ENCODE assay signal across 8 cellular contexts in the genomic region with DNA sequence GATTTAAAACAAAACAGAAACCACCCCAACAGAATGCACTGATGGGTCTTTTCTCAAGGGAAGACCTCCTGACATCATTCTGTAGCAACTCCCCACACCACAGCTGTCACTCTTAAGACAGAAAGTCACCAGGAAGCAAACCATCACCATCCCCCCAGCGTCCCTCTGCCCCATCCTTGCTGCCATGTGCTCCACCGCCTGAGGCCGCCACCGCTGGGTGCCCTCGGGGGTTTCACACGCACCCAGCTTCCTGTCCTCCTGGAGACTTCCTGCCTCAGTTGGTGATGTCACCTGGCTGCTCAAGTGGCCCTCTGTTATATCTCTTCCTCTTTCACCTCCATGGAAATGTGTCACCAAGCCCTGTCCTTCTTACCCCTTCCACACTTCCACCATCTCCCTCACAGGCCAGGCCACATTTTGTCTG.
A peak's percentile ranks its signal among the peaks of the same experiment; 100 is the strongest.
DNase-seq lines count a peak whose midpoint lies in the region; ATAC-seq, FAIRE-seq and TF ChIP-seq lines count a peak whose summit lies in the region.

No MANE protein-coding gene starts in this region.

- peaks cover 20 to 43% of the 10 kb centered on the region in 2 experiments; a peak in 4 of 5 replicates for H3K36me3 ChIP-seq in HepG2 (replicated peaks in 1 of 2; ENCODE audit: control insufficient read depth in 1 of 2, insufficient read depth in 2 of 2, low read length in 2 of 2)

- no peak overlapping the region for H3K27ac ChIP-seq in HepG2 (ENCODE audit: extremely low read length, insufficient read depth, low read length)

- no peak for TF ChIP-seq RAD21 in HepG2 (CRISPR knock-in tag; IDR thresholded peaks at IDR 0.05)

- ATAC-seq in GM19395 (IDR thresholded peaks at IDR 0.05; ENCODE audit: unreplicated experiment) (peak; percentile 83), HG03442 (IDR thresholded peaks at IDR 0.05; ENCODE audit: unreplicated experiment) (peak; percentile 76), HepG2 (no peak)

- TF ChIP-seq POLR2A in HepG2 (IDR thresholded peaks at IDR 0.05; ENCODE audit: insufficient read depth in 1 of 2, low read depth in 2 of 2, low read length in 2 of 2) = no peak

- no peak for TF ChIP-seq CTCF in HepG2 (CRISPR knock-in tag; IDR thresholded peaks at IDR 0.05)

- no peak overlapping the region for H3K4me3 ChIP-seq in HepG2 (replicated peaks in 1 of 3; ENCODE audit: insufficient read depth in 1 of 3, low read depth in 2 of 3, low read length in 3 of 3)

- H3K79me2 ChIP-seq in HepG2 (ENCODE audit: insufficient read depth, low read length) = no peaks in the 10 kb centered on the region

- POLR2A ChIA-PET in HepG2 (lab: Yijun Ruan, JAX) = no interaction called here

- no peak for TF ChIP-seq EP300 in HepG2 (IDR thresholded peaks at IDR 0.05; ENCODE audit: low read depth in 2 of 2, low read length in 2 of 2)
- TF ChIP-seq EP300 in HepG2 (CRISPR knock-in tag; IDR thresholded peaks at IDR 0.05; ENCODE audit: borderline replicate concordance) = no peak

- CTCF ChIA-PET in HepG2 (lab: Yijun Ruan, JAX; ENCODE audit: low intra/inter-chr PET ratio, low total read pairs) = no interaction called here

- intact Hi-C loops in HepG2 (cut with micrococcal nuclease; ENCODE audit: unreplicated experiment) = no loop called here

- no peaks in the 10 kb centered on the region for H4K20me1 ChIP-seq in HepG2 (ENCODE audit: insufficient read depth, low read length)

- no peak overlapping the region for H3K4me2 ChIP-seq in HepG2 (ENCODE audit: low read depth, low read length)

- in situ Hi-C loops in HepG2 (cut with HindIII; ENCODE audit: extremely low pct_ligation_motif_present, low pct_unique_long_range_greater_than_20kb) (no loop called here), G401 (cut with HindIII; ENCODE audit: low sequenced_read_pairs) (no loop called here)

- H2AFZ ChIP-seq in HepG2 (ENCODE audit: low read length) = no peak overlapping the region

- H3K9ac ChIP-seq in HepG2 (ENCODE audit: insufficient read depth, low read depth, low read length) = no peak overlapping the region

- BruUV-seq in HepG2 (replicated peaks; lab: Mats Ljungman, UMichigan) = no TSS peak

- no peaks in the 10 kb centered on the region for H3K27me3 ChIP-seq in HepG2 (ENCODE audit: control insufficient read depth in 1 of 2, insufficient read depth in 2 of 2, low read length in 2 of 2)

- WGBS in HepG2 (ENCODE audit: low lambda C conversion rate) = 95% methylated on average over 6 of the region's 6 CpGs

- no peaks in the 10 kb centered on the region for H3K9me3 ChIP-seq in HepG2 (ENCODE audit: low read length)

- FAIRE-seq in HepG2 (lab: Jason Lieb, UNC) = no peak

- peak; percentile 91 for DNase-seq in activated CD4-positive, alpha-beta T cell treated with anti-CD3 and anti-CD28 coated beads for 48 hours
- DNase-seq in HepG2 (ENCODE audit: low spot score) = no peak
- no peak for DNase-seq in retina
- DNase-seq in NCI-H82 treated with DMSO at 0.1 percent for 48 hours (lab: John Stamatoyannopoulos, UW; ENCODE audit: unreplicated experiment) = no peak
- no peak for DNase-seq in G401 (ENCODE audit: low spot score)
- DNase-seq in C1 segment of cervical spinal cord (lab: John Stamatoyannopoulos, UW) = no peak

- H3K4me1 ChIP-seq in HepG2 (ENCODE audit: insufficient read depth, low read length) = no peaks in the 10 kb centered on the region

TF ChIP-seq in HepG2, 621 proteins besides CTCF, POLR2A, EP300 and RAD21:
- TF ChIP-seq FOXC1 (CRISPR knock-in tag; IDR thresholded peaks at IDR 0.05; ENCODE audit: borderline replicate concordance) (no peak), CEBPB (IDR thresholded peaks at IDR 0.05; ENCODE audit: borderline replicate concordance, low read depth, low read length) (no peak)
- TF ChIP-seq, protein P1, sequence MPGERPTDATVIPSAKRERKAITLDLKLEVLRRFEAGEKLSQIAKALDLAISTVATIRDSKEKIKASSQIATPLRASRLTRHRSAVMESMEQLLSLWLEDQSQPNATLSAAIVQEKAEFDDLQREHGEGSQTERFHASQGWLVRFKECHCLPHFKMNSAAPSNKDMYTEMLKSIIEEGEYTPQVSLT (CRISPR knock-in tag; IDR thresholded peaks at IDR 0.05; ENCODE audit: borderline replicate concordance, low read depth) = no peak
- TF ChIP-seq, protein P2, sequence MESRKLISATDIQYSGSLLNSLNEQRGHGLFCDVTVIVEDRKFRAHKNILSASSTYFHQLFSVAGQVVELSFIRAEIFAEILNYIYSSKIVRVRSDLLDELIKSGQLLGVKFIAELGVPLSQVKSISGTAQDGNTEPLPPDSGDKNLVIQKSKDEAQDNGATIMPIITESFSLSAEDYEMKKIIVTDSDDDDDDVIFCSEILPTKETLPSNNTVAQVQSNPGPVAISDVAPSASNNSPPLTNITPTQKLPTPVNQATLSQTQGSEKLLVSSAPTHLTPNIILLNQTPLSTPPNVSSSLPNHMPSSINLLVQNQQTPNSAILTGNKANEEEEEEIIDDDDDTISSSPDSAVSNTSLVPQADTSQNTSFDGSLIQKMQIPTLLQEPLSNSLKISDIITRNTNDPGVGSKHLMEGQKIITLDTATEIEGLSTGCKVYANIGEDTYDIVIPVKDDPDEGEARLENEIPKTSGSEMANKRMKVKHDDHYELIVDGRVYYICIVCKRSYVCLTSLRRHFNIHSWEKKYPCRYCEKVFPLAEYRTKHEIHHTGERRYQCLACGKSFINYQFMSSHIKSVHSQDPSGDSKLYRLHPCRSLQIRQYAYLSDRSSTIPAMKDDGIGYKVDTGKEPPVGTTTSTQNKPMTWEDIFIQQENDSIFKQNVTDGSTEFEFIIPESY (CRISPR knock-in tag; IDR thresholded peaks at IDR 0.05) = peak; percentile 49; the same call in 1 of the 2 replicates
- TF ChIP-seq, protein P3, sequence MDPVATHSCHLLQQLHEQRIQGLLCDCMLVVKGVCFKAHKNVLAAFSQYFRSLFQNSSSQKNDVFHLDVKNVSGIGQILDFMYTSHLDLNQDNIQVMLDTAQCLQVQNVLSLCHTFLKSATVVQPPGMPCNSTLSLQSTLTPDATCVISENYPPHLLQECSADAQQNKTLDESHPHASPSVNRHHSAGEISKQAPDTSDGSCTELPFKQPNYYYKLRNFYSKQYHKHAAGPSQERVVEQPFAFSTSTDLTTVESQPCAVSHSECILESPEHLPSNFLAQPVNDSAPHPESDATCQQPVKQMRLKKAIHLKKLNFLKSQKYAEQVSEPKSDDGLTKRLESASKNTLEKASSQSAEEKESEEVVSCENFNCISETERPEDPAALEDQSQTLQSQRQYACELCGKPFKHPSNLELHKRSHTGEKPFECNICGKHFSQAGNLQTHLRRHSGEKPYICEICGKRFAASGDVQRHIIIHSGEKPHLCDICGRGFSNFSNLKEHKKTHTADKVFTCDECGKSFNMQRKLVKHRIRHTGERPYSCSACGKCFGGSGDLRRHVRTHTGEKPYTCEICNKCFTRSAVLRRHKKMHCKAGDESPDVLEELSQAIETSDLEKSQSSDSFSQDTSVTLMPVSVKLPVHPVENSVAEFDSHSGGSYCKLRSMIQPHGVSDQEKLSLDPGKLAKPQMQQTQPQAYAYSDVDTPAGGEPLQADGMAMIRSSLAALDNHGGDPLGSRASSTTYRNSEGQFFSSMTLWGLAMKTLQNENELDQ (CRISPR knock-in tag; IDR thresholded peaks at IDR 0.05; ENCODE audit: borderline replicate concordance) = no peak
TF ChIP-seq in HepG2: peak in this region for 1.
